ENCODE assay signal across 15 cellular contexts in genomic region chr7:2735744-2736143, GRCh38. TPM values are rescaled to one million over a fixed set of nuclear protein-coding genes. Genes with fewer than 3 reads are reported as not detected.
DNase-seq lines count a peak whose midpoint lies in the region; ATAC-seq and TF ChIP-seq lines count a peak whose summit lies in the region.
"Had no signal": no experiment of that assay in that cellular context is flagged by ENCODE, and none has a peak within 500 bp of the region (broad histone marks: within the 10 kb centered on the region; RNA-seq: fewer than 3 reads in every experiment).

No MANE protein-coding gene starts in this region.

- TF ChIP-seq CTCF in HL-60 (IDR thresholded peaks at IDR 0.05; ENCODE audit: insufficient read depth, low read length): no peak
- TF ChIP-seq CTCF in WTC11 (IDR thresholded peaks at IDR 0.05): no peak
- no peak for TF ChIP-seq CTCF in nephron progenitor cell (IDR thresholded peaks at IDR 0.05)
- no peak for TF ChIP-seq CTCF in suprapubic skin (IDR thresholded peaks at IDR 0.05)

- H3K27ac ChIP-seq in HL-60 (replicated peaks): peak overlapping the region; percentile 93
- no peak overlapping the region for H3K27ac ChIP-seq in suprapubic skin
- H3K27ac ChIP-seq: SJCRH30 had no signal

- H3K4me3 ChIP-seq in HL-60 (replicated peaks; ENCODE audit: insufficient read depth, low read length): no peak overlapping the region
- no peak overlapping the region for H3K4me3 ChIP-seq in suprapubic skin
- H3K4me3 ChIP-seq: SJCRH30 had no signal

- POLR2A ChIA-PET in WTC11 (lab: Charles Lee): no interaction called here

- H3K4me3 Mint-ChIP-seq in WTC11: no peak overlapping the region
- H3K4me3 Mint-ChIP-seq in nephron progenitor cell: no peak overlapping the region
- H3K4me3 Mint-ChIP-seq: natural killer cell treated with Interleukin-12 subunit alpha and Interleukin-12 subunit beta and Interleukin-15 and Interleukin-18, amount 100 ng/mL, for 72 hours had no signal

- no peak for TF ChIP-seq POLR2A in suprapubic skin (IDR thresholded peaks at IDR 0.05)

- WGBS in suprapubic skin: 94% methylated on average over 13 of the region's 13 CpGs

- peaks cover 25% of the 10 kb centered on the region for H3K4me1 ChIP-seq in suprapubic skin
- H3K4me1 ChIP-seq: SJCRH30 had no signal

- no peak for ATAC-seq in WTC11
- ATAC-seq: natural killer cell treated with Interleukin-12 subunit alpha and Interleukin-12 subunit beta and Interleukin-15 and Interleukin-18, amount 100 ng/mL, for 72 hours had no signal

- H3K36me3 ChIP-seq in suprapubic skin: peaks cover 7% of the 10 kb centered on the region

- no peak for TF ChIP-seq EP300 in suprapubic skin (IDR thresholded peaks at IDR 0.05)

- DNase-seq in HL-60 (ENCODE audit: low read depth in 1 of 2, low spot score in 1 of 2) (no peak), WTC11 (ENCODE audit: low spot score) (peak; percentile 8), nephron progenitor cell (no peak), suprapubic skin (ENCODE audit: low spot score in 2 of 2) (peak; percentile 29 to 63), AG08396 (ENCODE audit: low spot score) (no peak), NCI-H146 treated with DMSO at 0.1 percent for 48 hours (lab: John Stamatoyannopoulos, UW; ENCODE audit: unreplicated experiment) (no peak), NCI-H1417 (lab: John Stamatoyannopoulos, UW) (no peak)
- DNase-seq: activated CD8-positive, alpha-beta memory T cell treated with anti-CD3 and anti-CD28 coated beads, Interleukin-2, amount 50 U/mL, for 4 hours; activated naive CD4-positive, alpha-beta T cell; NCI-H526 treated with DMSO at 0.1 percent for 48 hours; SJCRH30; stimulated activated CD4-positive, alpha-beta T cell treated with anti-CD3 and anti-CD28 coated beads, Interleukin-2, amount 100 ng/mL, for 24 hours; T-helper 9 cell had no signal

- peaks cover 36% of the 10 kb centered on the region for H3K36me3 Mint-ChIP-seq in WTC11
- peaks cover 59% of the 10 kb centered on the region for H3K36me3 Mint-ChIP-seq in nephron progenitor cell (ENCODE audit: low read depth)
- H3K36me3 Mint-ChIP-seq: natural killer cell treated with Interleukin-12 subunit alpha and Interleukin-12 subunit beta and Interleukin-15 and Interleukin-18, amount 100 ng/mL, for 72 hours had no signal

- no peaks in the 10 kb centered on the region for H3K9me3 Mint-ChIP-seq in WTC11
- H3K9me3 Mint-ChIP-seq in nephron progenitor cell: peaks cover 13% of the 10 kb centered on the region
- H3K9me3 Mint-ChIP-seq: natural killer cell treated with Interleukin-12 subunit alpha and Interleukin-12 subunit beta and Interleukin-15 and Interleukin-18, amount 100 ng/mL, for 72 hours had no signal

- H3K4me1 Mint-ChIP-seq in WTC11: peaks cover 35% of the 10 kb centered on the region
- H3K4me1 Mint-ChIP-seq in nephron progenitor cell: peaks cover 45% of the 10 kb centered on the region

- H3K27ac Mint-ChIP-seq in WTC11 (peak overlapping the region; percentile 83), nephron progenitor cell (peak overlapping the region; percentile 85)
- H3K27ac Mint-ChIP-seq: natural killer cell treated with Interleukin-12 subunit alpha and Interleukin-12 subunit beta and Interleukin-15 and Interleukin-18, amount 100 ng/mL, for 72 hours had no signal

- CTCF ChIA-PET in WTC11 (lab: Charles Lee): interaction anchor here (0.7 to 2.9 kb wide), 4 partner anchors 15 to 26 kb away, joined by 3 to 13 read pairs (median 8); no protein-coding TSS in a partner anchor

- H3K27me3 Mint-ChIP-seq in WTC11 (ENCODE audit: low read depth) (no peaks in the 10 kb centered on the region), nephron progenitor cell (ENCODE audit: low read depth, poor library complexity) (peaks cover 2% of the 10 kb centered on the region)

- H3K27me3 ChIP-seq in HL-60 (ENCODE audit: insufficient read depth, poor library complexity, severe bottlenecking): no peaks in the 10 kb centered on the region
- no peaks in the 10 kb centered on the region for H3K27me3 ChIP-seq in suprapubic skin
- H3K27me3 ChIP-seq: SJCRH30 had no signal

- no peaks in the 10 kb centered on the region for H3K9me3 ChIP-seq in suprapubic skin
- H3K9me3 ChIP-seq: SJCRH30 had no signal

TF ChIP-seq in WTC11, 78 proteins besides CTCF, POLR2A, EP300 and RAD21:
- TF ChIP-seq OVOL2 (CRISPR knock-in tag; IDR thresholded peaks at IDR 0.05; ENCODE audit: borderline replicate concordance): no peak
- no peak for TF ChIP-seq ERG (CRISPR knock-in tag; IDR thresholded peaks at IDR 0.05)
- no peak for TF ChIP-seq ZNF232 (CRISPR knock-in tag; IDR thresholded peaks at IDR 0.05)
- no peak for TF ChIP-seq ZSCAN18 (CRISPR knock-in tag; IDR thresholded peaks at IDR 0.05)
- no peak for TF ChIP-seq ZNF138 (CRISPR knock-in tag; conservative IDR thresholded peaks at IDR 0.05)

RNA-seq across cellular contexts. Expression of gene AMZ1, which starts 47.7 kb away (rescaled TPM):
- total RNA-seq in WTC11 (2021): 0.85 to 1.4 TPM (median 1.4 TPM) in 3 replicates
- under 1 TPM in 1 of 4 donors, not detected in 3; 0.17 TPM for total RNA-seq in suprapubic skin
- total RNA-seq: lung microvascular endothelial cell; natural killer cell treated with Interleukin-12 subunit alpha and Interleukin-12 subunit beta and Interleukin-15 and Interleukin-18, amount 100 ng/mL, for 72 hours had no signal

Comparison
In these comparisons a context has a peak if more than half of its experiments do, and no peak if none do; other contexts are left out.
1. DNase-seq: peak in WTC11 (single experiment) and suprapubic skin (2 of 2); none in HL-60 (0 of 2), nephron progenitor cell (single experiment), AG08396 (single experiment), NCI-H146 treated with DMSO at 0.1 percent for 48 hours (single experiment) and NCI-H1417 (0 of 3).